8 cellular contexts compared by ENCODE assay signal in the genomic region with DNA sequence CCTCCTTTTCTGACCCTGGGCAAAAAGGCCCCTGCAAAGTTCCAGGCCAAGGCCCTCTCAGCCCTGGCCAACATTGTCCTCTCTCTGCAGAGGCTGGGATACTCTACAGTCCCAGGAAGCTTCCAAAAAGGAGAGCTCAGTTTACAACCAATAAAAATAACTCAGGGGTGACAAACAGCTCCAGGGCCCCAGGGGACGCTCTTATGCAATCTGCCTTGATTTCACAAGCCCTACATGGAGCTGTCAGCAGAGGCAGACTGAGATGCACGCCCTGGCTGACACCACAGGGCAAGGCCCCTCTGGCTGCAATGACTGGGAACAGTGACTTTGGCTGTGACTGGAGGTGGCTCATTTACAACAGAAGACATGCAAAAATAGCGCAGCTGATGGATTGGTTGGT.
DNase-seq lines count a peak whose midpoint lies in the region; ATAC-seq and TF ChIP-seq lines count a peak whose summit lies in the region.

No MANE protein-coding gene starts in this region.

- H3K9me3 Mint-ChIP-seq in GM23338 = no peaks in the 10 kb centered on the region; the same call in 2 of the 3 replicates

- ATAC-seq in GM23338 = peak; percentile 86
- peak; percentile 96 for ATAC-seq in Right ventricle myocardium superior (ENCODE audit: poor library complexity)
- no peak for ATAC-seq in GM21526 (IDR thresholded peaks at IDR 0.05; ENCODE audit: low FRiP score, unreplicated experiment)
- no peak for ATAC-seq in activated CD4-positive, CD25-positive, alpha-beta regulatory T cell treated with anti-CD3 and anti-CD28 coated beads, Interleukin-2, amount 50 U/mL, for 24 hours
- ATAC-seq in GM18873 (IDR thresholded peaks at IDR 0.05; ENCODE audit: low FRiP score, unreplicated experiment) = no peak
- no peak for ATAC-seq in GM21360 (IDR thresholded peaks at IDR 0.05; ENCODE audit: unreplicated experiment)

- H3K4me3 Mint-ChIP-seq in GM23338 = no peak overlapping the region

- peaks cover 7% of the 10 kb centered on the region for H3K4me1 Mint-ChIP-seq in GM23338

- TF ChIP-seq CTCF in GM23338 (conservative IDR thresholded peaks at IDR 0.05; ENCODE audit: low read depth in 2 of 2) = peak in 1 of 2 experiments; percentile 56; a peak in 2 of 4 replicates

- H3K27ac Mint-ChIP-seq in GM23338 = no peak overlapping the region

- H3K9me2 ChIP-seq in GM23338 (ENCODE audit: insufficient read depth) = no peaks in the 10 kb centered on the region

- no peaks in the 10 kb centered on the region for H3K36me3 Mint-ChIP-seq in GM23338 (ENCODE audit: low read depth)

- no peaks in the 10 kb centered on the region for H3K36me3 ChIP-seq in GM23338 (ENCODE audit: insufficient read depth)

- intact Hi-C loops in Right ventricle myocardium superior (cut with DNase I) = no loop called here

- H3K4me2 ChIP-seq in GM23338 = no peak overlapping the region

- H3K27me3 Mint-ChIP-seq in GM23338 (ENCODE audit: insufficient read depth, low read depth, poor library complexity) = peaks cover 2% of the 10 kb centered on the region

- no peak overlapping the region for H3K27ac ChIP-seq in GM23338 (ENCODE audit: low read depth)

- H3K4me3 ChIP-seq in GM23338 (no peak overlapping the region), skeletal muscle cell (ENCODE audit: low read depth, low read length) (no peak overlapping the region)

- no peak overlapping the region for H2AFZ ChIP-seq in GM23338

- no peaks in the 10 kb centered on the region for H4K20me1 ChIP-seq in GM23338 (replicated peaks; ENCODE audit: insufficient read depth)

- no peaks in the 10 kb centered on the region for H3K79me2 ChIP-seq in GM23338 (replicated peaks; ENCODE audit: insufficient read depth)

- no peaks in the 10 kb centered on the region for H3K4me1 ChIP-seq in GM23338 (ENCODE audit: insufficient read depth)

- DNase-seq in GM23338 (ENCODE audit: low spot score) = peak; percentile 65
- peak; percentile 94 for DNase-seq in Right ventricle myocardium superior
- peak; percentile 88 for DNase-seq in skeletal muscle cell (ENCODE audit: low read depth)

- H3K27me3 ChIP-seq in GM23338 (ENCODE audit: insufficient read depth) = no peaks in the 10 kb centered on the region

- no peaks in the 10 kb centered on the region for H3F3A ChIP-seq in GM23338 (replicated peaks; ENCODE audit: low read depth)

TF ChIP-seq in GM23338, 12 proteins besides CTCF, POLR2A, EP300 and RAD21:
- no peak for TF ChIP-seq ZNF114 (CRISPR knock-in tag; IDR thresholded peaks at IDR 0.05)
- no peak for TF ChIP-seq EZH2phosphoT487 (IDR thresholded peaks at IDR 0.05; ENCODE audit: unreplicated experiment)

TF ChIP-seq in PFSK-1, 5 proteins besides CTCF, POLR2A, EP300 and RAD21:
- no peak for TF ChIP-seq TAF1 (IDR thresholded peaks at IDR 0.05; ENCODE audit: borderline replicate concordance, insufficient read depth, low read length)
- peak; percentile 37 for TF ChIP-seq FOXP2 (optimal IDR thresholded peaks at IDR 0.05; ENCODE audit: borderline replicate concordance, extremely low read depth, extremely low read length, insufficient read depth)
- TF ChIP-seq SIN3A (IDR thresholded peaks at IDR 0.05; ENCODE audit: borderline replicate concordance, insufficient read depth, low read length) = no peak
TF ChIP-seq in PFSK-1: peak in this region for 1.

Comparison
In these comparisons a context has a peak if more than half of its experiments do, and no peak if none do; other contexts are left out.
1. ATAC-seq: peak in GM23338 (single experiment) and Right ventricle myocardium superior (single experiment); none in GM21526 (single experiment), activated CD4-positive, CD25-positive, alpha-beta regulatory T cell treated with anti-CD3 and anti-CD28 coated beads, Interleukin-2, amount 50 U/mL, for 24 hours (0 of 2), GM18873 (single experiment) and GM21360 (single experiment).
2. Peak in every context shown above with its lines, with median percentiles within 50 percentile points of each other: DNase-seq.